18 cellular contexts compared by ENCODE assay signal in the genomic region with DNA sequence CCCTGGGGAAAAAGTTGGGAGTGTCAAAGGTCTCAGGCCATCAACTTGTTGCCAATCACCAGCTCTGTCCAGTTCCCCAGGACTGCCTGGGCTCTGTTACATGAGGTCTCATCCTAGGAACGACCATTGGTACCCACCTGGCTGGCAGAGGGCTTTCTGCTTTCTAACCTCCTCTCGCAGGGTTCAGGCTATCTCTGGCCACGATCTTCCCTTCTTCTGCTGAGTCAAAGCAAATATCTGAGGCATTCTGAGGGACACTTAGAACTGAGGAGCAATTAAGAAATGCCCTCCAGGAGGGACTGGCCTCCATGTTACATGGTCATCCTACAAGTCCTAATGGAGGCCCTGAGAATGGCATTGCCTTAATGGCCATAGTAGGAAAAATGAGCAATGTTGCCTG.
A peak's percentile ranks its signal among the peaks of the same experiment; 100 is the strongest.
DNase-seq lines count a peak whose midpoint lies in the region; ATAC-seq and TF ChIP-seq lines count a peak whose summit lies in the region.
"Had no signal": no experiment of that assay in that cellular context is flagged by ENCODE, and none has a peak within 500 bp of the region (broad histone marks: within the 10 kb centered on the region; RNA-seq: fewer than 3 reads in every experiment).

No MANE protein-coding gene starts in this region.

- peaks cover 94% of the 10 kb centered on the region for H3K4me1 Mint-ChIP-seq in activated CD4-positive, alpha-beta T cell treated with anti-CD3 and anti-CD28 coated beads, Interleukin-2, amount 10 ng/mL, durations not matched to agents 7 days and 5 days
- H3K4me1 Mint-ChIP-seq in T-cell, result peaks cover 97 to 99% (median 98%) of the 10 kb centered on the region in 3 donors
- peaks cover 69% of the 10 kb centered on the region for H3K4me1 Mint-ChIP-seq in stimulated activated memory B cell treated with anti-CD40 and anti-IgM and Interleukin-4, amounts not matched to agents 10 μg/mL and 1 μg/mL and 100 μg/mL, for 72 hours

- H3K4me3 Mint-ChIP-seq in activated CD4-positive, alpha-beta T cell treated with anti-CD3 and anti-CD28 coated beads, Interleukin-2, amount 10 ng/mL, durations not matched to agents 7 days and 5 days, result no peak overlapping the region
- peak overlapping the region in 1 of 3 donors; percentile 50 for H3K4me3 Mint-ChIP-seq in T-cell
- H3K4me3 Mint-ChIP-seq in stimulated activated memory B cell treated with anti-CD40 and anti-IgM and Interleukin-4, amounts not matched to agents 10 μg/mL and 1 μg/mL and 100 μg/mL, for 72 hours, result no peak overlapping the region

- no peak for TF ChIP-seq CTCF in esophagus muscularis mucosa (IDR thresholded peaks at IDR 0.05)

- WGBS in esophagus muscularis mucosa, result 97% methylated on average over 3 of the region's 3 CpGs

- no peak overlapping the region for H3K4me3 ChIP-seq in esophagus muscularis mucosa
- H3K4me3 ChIP-seq: HAP-1, heart left ventricle, skin epidermis, testis had no signal

- no peak for DNase-seq in activated CD4-positive, alpha-beta T cell treated with anti-CD3 and anti-CD28 coated beads, Interleukin-2, amount 10 ng/mL, durations not matched to agents 7 days and 5 days
- DNase-seq in activated CD4-positive, alpha-beta T cell treated with anti-CD3 and anti-CD28 coated beads, Interleukin-2, amount 50 U/mL, for 48 hours, result no peak
- no peak for DNase-seq in T-cell
- DNase-seq in esophagus muscularis mucosa (ENCODE audit: extremely low spot score), result no peak
- no peak for DNase-seq in NCI-H2081 (lab: John Stamatoyannopoulos, UW)
- DNase-seq in midbrain (lab: John Stamatoyannopoulos, UW), result no peak
- DNase-seq in NCI-H226, result no peak
- DNase-seq: activated CD4-positive, CD25-positive, alpha-beta regulatory T cell; activated gamma-delta T cell; heart left ventricle; MV-4-11; NK-92 treated with Interleukin-12 subunit alpha and Interleukin-12 subunit beta, amount 100 ng/mL, for 24 hours; nucleus accumbens; testis had no signal

- no peaks in the 10 kb centered on the region for H3K27me3 ChIP-seq in esophagus muscularis mucosa
- H3K27me3 ChIP-seq: heart left ventricle, testis had no signal

- POLR2A ChIA-PET in activated CD4-positive, alpha-beta T cell treated with anti-CD3 and anti-CD28 coated beads, Interleukin-2, amount 10 ng/mL, durations not matched to agents 7 days and 5 days (lab: Charles Lee), result no interaction called here
- POLR2A ChIA-PET in T-cell (lab: Charles Lee), result interaction anchor here in 1 of 2 donors (0.8 kb wide), 1 partner anchor 20 kb away, joined by 5 read pairs; no protein-coding TSS in a partner anchor

- H3K9me3 ChIP-seq in esophagus muscularis mucosa, result no peaks in the 10 kb centered on the region
- H3K9me3 ChIP-seq: HAP-1, heart left ventricle, testis had no signal

- peak overlapping the region; percentile 57 to 75 (median 71) for H3K27ac ChIP-seq in esophagus muscularis mucosa (replicated peaks in 1 of 4)
- H3K27ac ChIP-seq: epithelial cell of prostate had no signal

- no peaks in the 10 kb centered on the region for H3K9me3 Mint-ChIP-seq in activated CD4-positive, alpha-beta T cell treated with anti-CD3 and anti-CD28 coated beads, Interleukin-2, amount 10 ng/mL, durations not matched to agents 7 days and 5 days
- H3K9me3 Mint-ChIP-seq in T-cell, result no peaks in the 10 kb centered on the region
- H3K9me3 Mint-ChIP-seq in stimulated activated memory B cell treated with anti-CD40 and anti-IgM and Interleukin-4, amounts not matched to agents 10 μg/mL and 1 μg/mL and 100 μg/mL, for 72 hours, result no peaks in the 10 kb centered on the region

- H3K36me3 ChIP-seq in esophagus muscularis mucosa, result peaks cover 8 to 47% (median 21%) of the 10 kb centered on the region in 4 donors
- H3K36me3 ChIP-seq: HAP-1 had no signal

- intact Hi-C loops in esophagus muscularis mucosa (cut with DNase I), result loop anchor here (5.0 kb wide), 1 partner anchor 71 kb away; no protein-coding TSS in a partner anchor

- no peak for TF ChIP-seq POLR2A in esophagus muscularis mucosa (IDR thresholded peaks at IDR 0.05; ENCODE audit: low read depth)

- CTCF ChIA-PET in activated CD4-positive, alpha-beta T cell treated with anti-CD3 and anti-CD28 coated beads, Interleukin-2, amount 10 ng/mL, durations not matched to agents 7 days and 5 days (lab: Charles Lee), result interaction anchor here (1.0 to 1.4 kb wide), 2 partner anchors 10 to 38 kb away, joined by 3 read pairs; no protein-coding TSS in a partner anchor
- CTCF ChIA-PET in T-cell (lab: Charles Lee), result interaction anchor here in 1 of 2 donors (0.6 kb wide), 1 partner anchor 11 kb away, joined by 6 read pairs; no protein-coding TSS in a partner anchor

- no peak for ATAC-seq in T-cell (replicated peaks in 1 of 4)
- no peak for ATAC-seq in stimulated activated memory B cell treated with anti-CD40 and anti-IgM and Interleukin-4, amounts not matched to agents 10 μg/mL and 1 μg/mL and 100 μg/mL, for 72 hours
- ATAC-seq: heart left ventricle had no signal

- no peak for TF ChIP-seq EP300 in esophagus muscularis mucosa (IDR thresholded peaks at IDR 0.05)

- peaks cover 85 to 100% (median 97%) of the 10 kb centered on the region in 4 donors for H3K4me1 ChIP-seq in esophagus muscularis mucosa

- peak overlapping the region; percentile 39 for H3K27ac Mint-ChIP-seq in activated CD4-positive, alpha-beta T cell treated with anti-CD3 and anti-CD28 coated beads, Interleukin-2, amount 10 ng/mL, durations not matched to agents 7 days and 5 days
- peak overlapping the region; percentile 80 to 82 for H3K27ac Mint-ChIP-seq in T-cell
- peak overlapping the region; percentile 66 for H3K27ac Mint-ChIP-seq in stimulated activated memory B cell treated with anti-CD40 and anti-IgM and Interleukin-4, amounts not matched to agents 10 μg/mL and 1 μg/mL and 100 μg/mL, for 72 hours

- no peaks in the 10 kb centered on the region for H3K27me3 Mint-ChIP-seq in activated CD4-positive, alpha-beta T cell treated with anti-CD3 and anti-CD28 coated beads, Interleukin-2, amount 10 ng/mL, durations not matched to agents 7 days and 5 days
- H3K27me3 Mint-ChIP-seq in T-cell, result no peaks in the 10 kb centered on the region
- H3K27me3 Mint-ChIP-seq in stimulated activated memory B cell treated with anti-CD40 and anti-IgM and Interleukin-4, amounts not matched to agents 10 μg/mL and 1 μg/mL and 100 μg/mL, for 72 hours, result no peaks in the 10 kb centered on the region

- peaks cover 84% of the 10 kb centered on the region for H3K36me3 Mint-ChIP-seq in activated CD4-positive, alpha-beta T cell treated with anti-CD3 and anti-CD28 coated beads, Interleukin-2, amount 10 ng/mL, durations not matched to agents 7 days and 5 days (ENCODE audit: low read depth)
- H3K36me3 Mint-ChIP-seq in T-cell, result peaks cover 75% of the 10 kb centered on the region
- H3K36me3 Mint-ChIP-seq in stimulated activated memory B cell treated with anti-CD40 and anti-IgM and Interleukin-4, amounts not matched to agents 10 μg/mL and 1 μg/mL and 100 μg/mL, for 72 hours, result peaks cover 83% of the 10 kb centered on the region
